ENCODE assay signal across 8 cellular contexts in the genomic region with DNA sequence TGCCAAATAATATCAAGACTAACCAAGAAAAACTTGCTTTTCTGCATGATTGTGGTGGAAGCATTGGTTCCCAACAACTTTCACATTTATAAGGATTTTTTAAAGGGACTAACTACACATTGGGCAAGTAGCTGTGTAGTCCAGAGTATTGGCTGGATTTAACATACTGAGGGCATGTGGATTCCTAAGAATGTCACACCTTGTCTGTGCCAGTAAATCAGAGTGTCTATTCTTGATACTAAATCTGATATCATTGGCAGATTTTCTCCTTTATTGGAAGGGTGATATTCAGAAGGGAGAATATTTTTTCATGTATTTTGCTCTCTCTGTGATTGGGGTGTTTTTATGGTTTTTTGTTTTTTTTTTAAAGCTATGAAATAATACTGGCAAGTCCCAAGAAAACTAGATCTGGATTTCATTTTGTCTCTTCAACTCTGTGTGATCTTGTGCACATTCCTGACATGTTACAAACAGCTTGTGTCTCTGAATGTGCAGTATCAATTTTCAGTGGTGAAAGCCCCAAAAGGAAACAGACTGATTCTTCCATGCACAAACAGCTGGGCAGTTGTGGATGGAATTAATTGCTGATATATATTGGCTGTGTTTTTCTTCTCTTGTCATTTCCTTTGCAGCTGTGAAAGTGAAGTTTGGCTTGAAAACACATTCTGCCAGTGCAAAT.
DNase-seq lines count a peak whose midpoint lies in the region; ATAC-seq and TF ChIP-seq lines count a peak whose summit lies in the region.

No MANE protein-coding gene starts in this region.

- H3K27ac ChIP-seq in CD8-positive, alpha-beta T cell (ENCODE audit: low read depth, low read length), result no peak overlapping the region
- H3K27ac ChIP-seq in PC-3 (ENCODE audit: low read length) (no peak overlapping the region; the same call in 1 of the 2 replicates), neutrophil (peak overlapping the region; percentile 92)

- no peaks in the 10 kb centered on the region for H3K36me3 ChIP-seq in CD8-positive, alpha-beta T cell (ENCODE audit: insufficient read depth, low read length)
- H3K36me3 ChIP-seq in PC-3 (ENCODE audit: low read depth, low read length) (no peaks in the 10 kb centered on the region), neutrophil (no peaks in the 10 kb centered on the region)

- H3K36me3 Mint-ChIP-seq in CD8-positive, alpha-beta T cell, result no peaks in the 10 kb centered on the region
- peaks cover 11% of the 10 kb centered on the region for H3K36me3 Mint-ChIP-seq in effector memory CD8-positive, alpha-beta T cell (ENCODE audit: insufficient read depth)

- H3K9me3 ChIP-seq in CD8-positive, alpha-beta T cell (ENCODE audit: low read length), result no peaks in the 10 kb centered on the region
- H3K9me3 ChIP-seq in PC-3 (ENCODE audit: low read length) (no peaks in the 10 kb centered on the region), neutrophil (no peaks in the 10 kb centered on the region)

- POLR2A ChIA-PET in CD8-positive, alpha-beta T cell (lab: Charles Lee), result interaction anchor here (1.0 to 1.2 kb wide), 3 partner anchors 22 to 45 kb away, joined by 3 to 4 read pairs (median 4); no protein-coding TSS in a partner anchor
- POLR2A ChIA-PET in PC-3 (lab: Charles Lee; ENCODE audit: unreplicated experiment), result no interaction called here

- intact Hi-C loops in CD8-positive, alpha-beta T cell (cut with DNase I, micrococcal nuclease), result loop anchor here (2.0 to 5.0 kb wide), 3 partner anchors 14 to 153 kb away; a partner anchor contains a TSS
- intact Hi-C loops in PC-3 (cut with micrococcal nuclease), result no loop called here

- H3F3A ChIP-seq in PC-3 (ENCODE audit: low read length, unreplicated experiment), result no peaks in the 10 kb centered on the region

- H3K9me3 Mint-ChIP-seq in CD8-positive, alpha-beta T cell, result no peaks in the 10 kb centered on the region
- no peaks in the 10 kb centered on the region for H3K9me3 Mint-ChIP-seq in effector memory CD8-positive, alpha-beta T cell

- H4K20me1 ChIP-seq in PC-3 (ENCODE audit: low read length), result no peaks in the 10 kb centered on the region

- CTCF ChIA-PET in CD8-positive, alpha-beta T cell (lab: Charles Lee), result interaction anchor here (0.7 to 1.0 kb wide), 2 partner anchors 95 to 97 kb away, joined by 3 read pairs; no protein-coding TSS in a partner anchor
- CTCF ChIA-PET in PC-3 (lab: Charles Lee), result interaction anchor here (0.7 kb wide), 1 partner anchor 18 kb away, joined by 3 read pairs; no protein-coding TSS in a partner anchor

- 0 out of 2 replicates have a peak, but pooled peaks cover 4% of the 10 kb centered on the region for H3K79me2 ChIP-seq in PC-3 (ENCODE audit: low read length)

- no peaks in the 10 kb centered on the region for H3K27me3 ChIP-seq in CD8-positive, alpha-beta T cell (ENCODE audit: insufficient read depth, low read length)
- no peaks in the 10 kb centered on the region for H3K27me3 ChIP-seq in PC-3 (ENCODE audit: low read length)
- H3K27me3 ChIP-seq in neutrophil, result no peaks in the 10 kb centered on the region

- TF ChIP-seq CTCF in CD8-positive, alpha-beta T cell (IDR thresholded peaks at IDR 0.05), result no peak
- TF ChIP-seq CTCF in PC-3 (conservative IDR thresholded peaks at IDR 0.05; ENCODE audit: low read depth, low read length) (no peak), neutrophil (IDR thresholded peaks at IDR 0.05) (no peak)

- H3K4me1 ChIP-seq in CD8-positive, alpha-beta T cell (ENCODE audit: insufficient read depth, low read length), result peaks cover 81% of the 10 kb centered on the region
- H3K4me1 ChIP-seq in PC-3 (ENCODE audit: insufficient read depth, low read length) (peaks cover 33% of the 10 kb centered on the region), neutrophil (ENCODE audit: control insufficient read depth in 1 of 2, insufficient read depth in 1 of 2, low read depth in 1 of 2, low read length in 1 of 2) (peaks cover 81 to 82% of the 10 kb centered on the region in 2 experiments)

- no TSS peak for BruUV-seq in PC-3 (replicated peaks; lab: Mats Ljungman, UMichigan)

- no peaks in the 10 kb centered on the region for H3K27me3 Mint-ChIP-seq in CD8-positive, alpha-beta T cell (ENCODE audit: low read depth)
- H3K27me3 Mint-ChIP-seq in effector memory CD8-positive, alpha-beta T cell, result no peaks in the 10 kb centered on the region

- H3K9me2 ChIP-seq in PC-3 (replicated peaks; ENCODE audit: low read length), result no peaks in the 10 kb centered on the region

- H3K4me1 Mint-ChIP-seq in CD8-positive, alpha-beta T cell (ENCODE audit: low read depth), result peaks cover 84% of the 10 kb centered on the region
- H3K4me1 Mint-ChIP-seq in effector memory CD8-positive, alpha-beta T cell (ENCODE audit: low read depth in 2 of 2), result peaks cover 58 to 86% of the 10 kb centered on the region in 2 donors

- no peak overlapping the region for H3K9ac ChIP-seq in PC-3 (ENCODE audit: low read length)

- no peak for DNase-seq in CD8-positive, alpha-beta T cell
- DNase-seq in PC-3 (peak; percentile 35), DMS153 treated with DMSO at 0.1 percent for 48 hours (lab: John Stamatoyannopoulos, UW; ENCODE audit: unreplicated experiment) (no peak), NOMO-1 treated with dmso at 0.1 percent for 144 hours (lab: John Stamatoyannopoulos, UW; ENCODE audit: unreplicated experiment) (no peak), NCI-H446 (lab: John Stamatoyannopoulos, UW) (no peak)
- no peak for DNase-seq in effector memory CD8-positive, alpha-beta T cell

- H3K4me2 ChIP-seq in PC-3 (ENCODE audit: low read length), result peak overlapping the region; percentile 33; the same call in 1 of the 2 replicates

- H3K4me3 Mint-ChIP-seq in CD8-positive, alpha-beta T cell, result peak overlapping the region; percentile 13
- peak overlapping the region; percentile 11 to 47 for H3K4me3 Mint-ChIP-seq in effector memory CD8-positive, alpha-beta T cell

- no peak overlapping the region for H2AFZ ChIP-seq in PC-3 (ENCODE audit: low read length)

- ATAC-seq in CD8-positive, alpha-beta T cell, result no peak
- ATAC-seq in PC-3, result no peak
- ATAC-seq in effector memory CD8-positive, alpha-beta T cell (replicated peaks), result no peak
- ATAC-seq in GM21717 (IDR thresholded peaks at IDR 0.05; ENCODE audit: unreplicated experiment), result no peak

- H3K27ac Mint-ChIP-seq in CD8-positive, alpha-beta T cell, result peak overlapping the region; percentile 63
- H3K27ac Mint-ChIP-seq in effector memory CD8-positive, alpha-beta T cell, result peak overlapping the region; percentile 47 to 91

- H3K4me3 ChIP-seq in CD8-positive, alpha-beta T cell (ENCODE audit: low read depth, low read length), result no peak overlapping the region
- no peak overlapping the region for H3K4me3 ChIP-seq in PC-3 (ENCODE audit: low read length)
- peak overlapping the region in 1 of 2 experiments; percentile 40 for H3K4me3 ChIP-seq in neutrophil (ENCODE audit: low read depth in 1 of 2, low read length in 1 of 2)
